ENCODE assay signal across 17 cellular contexts in the genomic region with DNA sequence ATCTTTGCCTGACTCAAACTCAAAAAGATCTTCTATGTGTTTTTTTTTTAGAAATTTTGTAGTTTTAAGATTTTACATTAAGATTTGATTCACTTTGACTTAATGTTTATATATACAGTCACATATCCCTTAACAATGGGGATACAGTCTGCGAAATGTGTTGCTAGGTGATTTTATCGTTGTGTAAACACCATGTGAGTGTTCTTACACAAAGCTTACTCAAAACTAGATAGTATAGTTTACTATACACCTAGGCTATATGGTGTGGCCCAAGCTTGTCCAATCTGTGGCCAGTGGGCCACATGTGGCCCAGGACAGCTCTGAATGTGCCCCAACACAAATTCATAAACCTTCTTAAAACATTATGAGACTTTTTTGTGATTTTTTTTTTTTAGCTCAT.
DNase-seq lines count a peak whose midpoint lies in the region; ATAC-seq and TF ChIP-seq lines count a peak whose summit lies in the region.
"Had no signal": no experiment of that assay in that cellular context is flagged by ENCODE, and none has a peak within 500 bp of the region (broad histone marks: within the 10 kb centered on the region; RNA-seq: fewer than 3 reads in every experiment).

No MANE protein-coding gene starts in this region.

- no peak overlapping the region for H4K12ac ChIP-seq in trophoblast cell (ENCODE audit: low read depth, low read length)

- H3K27me3 ChIP-seq in sigmoid colon (no peaks in the 10 kb centered on the region), trophoblast cell (ENCODE audit: insufficient read depth, low read length) (no peaks in the 10 kb centered on the region)

- H3K4me3 ChIP-seq in cardiac fibroblast (replicated peaks in 1 of 2; ENCODE audit: low read depth in 2 of 2, low read length in 2 of 2) = no peak overlapping the region
- no peak overlapping the region for H3K4me3 ChIP-seq in mucosa of descending colon
- H3K4me3 ChIP-seq in sigmoid colon = no peak overlapping the region
- H3K4me3 ChIP-seq in trophoblast cell (ENCODE audit: low read depth, low read length) = no peak overlapping the region

- peak; percentile 79 for ATAC-seq in mucosa of descending colon
- ATAC-seq in activated CD8-positive, alpha-beta memory T cell treated with anti-CD3 and anti-CD28 coated beads, Interleukin-2, amount 10 ng/mL, durations not matched to agents 7 days and 5 days = no peak
- ATAC-seq: Panc1 had no signal

- no peak overlapping the region for H4K8ac ChIP-seq in trophoblast cell (ENCODE audit: low read depth, low read length)

- TF ChIP-seq POLR2A in sigmoid colon (IDR thresholded peaks at IDR 0.05) = no peak

- no peak overlapping the region for H3K4me3 Mint-ChIP-seq in activated CD8-positive, alpha-beta memory T cell treated with anti-CD3 and anti-CD28 coated beads, Interleukin-2, amount 10 ng/mL, durations not matched to agents 7 days and 5 days
- H3K4me3 Mint-ChIP-seq: CD8-positive, alpha-beta memory T cell; H9 had no signal

- intact Hi-C loops in mucosa of descending colon (cut with DNase I, micrococcal nuclease) (no loop called here), sigmoid colon (cut with DNase I) (no loop called here)

- no peak overlapping the region for H4K91ac ChIP-seq in trophoblast cell (ENCODE audit: low read depth, low read length)

- no peak overlapping the region for H3K9ac ChIP-seq in trophoblast cell (ENCODE audit: low read length)

- H3K27me3 Mint-ChIP-seq in activated CD8-positive, alpha-beta memory T cell treated with anti-CD3 and anti-CD28 coated beads, Interleukin-2, amount 10 ng/mL, durations not matched to agents 7 days and 5 days = no peaks in the 10 kb centered on the region
- H3K27me3 Mint-ChIP-seq: CD8-positive, alpha-beta memory T cell had no signal

- H2AK5ac ChIP-seq in trophoblast cell (ENCODE audit: low read length) = no peak overlapping the region

- no peaks in the 10 kb centered on the region for H3K36me3 ChIP-seq in mucosa of descending colon (ENCODE audit: low read depth)
- no peaks in the 10 kb centered on the region for H3K36me3 ChIP-seq in sigmoid colon
- no peaks in the 10 kb centered on the region for H3K36me3 ChIP-seq in trophoblast cell (ENCODE audit: control insufficient read depth in 1 of 2, insufficient read depth in 2 of 2, low read length in 2 of 2)

- no peak overlapping the region for H2AFZ ChIP-seq in trophoblast cell (ENCODE audit: insufficient read depth, low read length, poor library complexity)

- CTCF ChIA-PET in activated CD8-positive, alpha-beta memory T cell treated with anti-CD3 and anti-CD28 coated beads, Interleukin-2, amount 10 ng/mL, durations not matched to agents 7 days and 5 days (lab: Charles Lee) = no interaction called here

- H3K4me1 ChIP-seq in mucosa of descending colon (ENCODE audit: low read depth) (no peaks in the 10 kb centered on the region), sigmoid colon (no peaks in the 10 kb centered on the region), trophoblast cell (ENCODE audit: control insufficient read depth in 1 of 2, insufficient read depth in 2 of 2, low read length in 2 of 2) (no peaks in the 10 kb centered on the region)

- H3K79me1 ChIP-seq in trophoblast cell (ENCODE audit: low read length) = no peaks in the 10 kb centered on the region

- H3K36me3 Mint-ChIP-seq in activated CD8-positive, alpha-beta memory T cell treated with anti-CD3 and anti-CD28 coated beads, Interleukin-2, amount 10 ng/mL, durations not matched to agents 7 days and 5 days = peaks cover 15% of the 10 kb centered on the region

- no peak overlapping the region for H3K14ac ChIP-seq in trophoblast cell (ENCODE audit: low read length)

- H3K4me1 Mint-ChIP-seq in activated CD8-positive, alpha-beta memory T cell treated with anti-CD3 and anti-CD28 coated beads, Interleukin-2, amount 10 ng/mL, durations not matched to agents 7 days and 5 days = no peaks in the 10 kb centered on the region
- H3K4me1 Mint-ChIP-seq: CD8-positive, alpha-beta memory T cell had no signal

- no peak overlapping the region for H3K18ac ChIP-seq in trophoblast cell (ENCODE audit: low read length)

- no peak overlapping the region for H2BK5ac ChIP-seq in trophoblast cell (ENCODE audit: low read depth, low read length, poor library complexity)

- H3K9me3 ChIP-seq in mucosa of descending colon (peaks cover 5% of the 10 kb centered on the region), sigmoid colon (no peaks in the 10 kb centered on the region), trophoblast cell (ENCODE audit: insufficient read depth, low read depth, low read length) (no peaks in the 10 kb centered on the region)

- no peak for TF ChIP-seq EP300 in sigmoid colon (IDR thresholded peaks at IDR 0.05)

- peaks cover 3% of the 10 kb centered on the region for H3K9me3 Mint-ChIP-seq in activated CD8-positive, alpha-beta memory T cell treated with anti-CD3 and anti-CD28 coated beads, Interleukin-2, amount 10 ng/mL, durations not matched to agents 7 days and 5 days (ENCODE audit: low read depth)

- no peak overlapping the region for H3K4ac ChIP-seq in trophoblast cell (ENCODE audit: low read depth, low read length)

- H3K4me2 ChIP-seq in trophoblast cell (ENCODE audit: low read length) = no peak overlapping the region

- DNase-seq in HuH-7 (ENCODE audit: low spot score) (peak; percentile 14), NCI-H748 (lab: John Stamatoyannopoulos, UW; ENCODE audit: unreplicated experiment) (peak; percentile 65), cardiac fibroblast (ENCODE audit: low read depth in 2 of 2) (peak; percentile 5 to 29), mucosa of descending colon (no peak), sigmoid colon (no peak), trophoblast cell (no peak)
- DNase-seq in activated CD8-positive, alpha-beta memory T cell treated with anti-CD3 and anti-CD28 coated beads, Interleukin-2, amount 10 ng/mL, durations not matched to agents 7 days and 5 days = no peak
- DNase-seq: CD8-positive, alpha-beta memory T cell; EL; H9; MV-4-11; NCI-H1417 treated with DMSO at 0.1 percent for 48 hours; NCI-H2107; NCI-H345; NCI-H774; SHP77 had no signal

- no peak overlapping the region for H2BK12ac ChIP-seq in trophoblast cell (ENCODE audit: low read length)

- H3K27ac ChIP-seq in sigmoid colon (no peak overlapping the region), trophoblast cell (ENCODE audit: low read depth, low read length) (no peak overlapping the region)

- 24 to 70% methylated on average over 2 of the region's 2 CpGs for WGBS in sigmoid colon, 2 donors
- no CpG with 5 or more reads among the region's 2 CpGs for WGBS in trophoblast cell (ENCODE audit: extremely low coverage, insufficient coverage, insufficient read length)

- H2BK120ac ChIP-seq in trophoblast cell (ENCODE audit: insufficient read depth, low read length, poor library complexity) = no peak overlapping the region

- no peaks in the 10 kb centered on the region for H3K79me2 ChIP-seq in trophoblast cell (ENCODE audit: control insufficient read depth, insufficient read depth, low read length, poor library complexity)

- TF ChIP-seq CTCF in cardiac fibroblast (IDR thresholded peaks at IDR 0.05; ENCODE audit: low read depth, low read length) (no peak), mucosa of descending colon (IDR thresholded peaks at IDR 0.05) (no peak), sigmoid colon (IDR thresholded peaks at IDR 0.05) (no peak)

- no peak overlapping the region for H3K23ac ChIP-seq in trophoblast cell (ENCODE audit: low read length)

- no peak overlapping the region for H3K27ac Mint-ChIP-seq in activated CD8-positive, alpha-beta memory T cell treated with anti-CD3 and anti-CD28 coated beads, Interleukin-2, amount 10 ng/mL, durations not matched to agents 7 days and 5 days
- H3K27ac Mint-ChIP-seq: CD8-positive, alpha-beta memory T cell; H9 had no signal

Comparison
In these comparisons a context has a peak if more than half of its experiments do, and no peak if none do; other contexts are left out.
1. DNase-seq: peak in HuH-7 (single experiment), NCI-H748 (single experiment) and cardiac fibroblast (2 of 2); none in mucosa of descending colon (0 of 3), sigmoid colon (single experiment), activated CD8-positive, alpha-beta memory T cell treated with anti-CD3 and anti-CD28 coated beads, Interleukin-2, amount 10 ng/mL, durations not matched to agents 7 days and 5 days (single experiment) and trophoblast cell (0 of 2).